Comparison of ENCODE assay signal across 21 cellular contexts in the genomic region with DNA sequence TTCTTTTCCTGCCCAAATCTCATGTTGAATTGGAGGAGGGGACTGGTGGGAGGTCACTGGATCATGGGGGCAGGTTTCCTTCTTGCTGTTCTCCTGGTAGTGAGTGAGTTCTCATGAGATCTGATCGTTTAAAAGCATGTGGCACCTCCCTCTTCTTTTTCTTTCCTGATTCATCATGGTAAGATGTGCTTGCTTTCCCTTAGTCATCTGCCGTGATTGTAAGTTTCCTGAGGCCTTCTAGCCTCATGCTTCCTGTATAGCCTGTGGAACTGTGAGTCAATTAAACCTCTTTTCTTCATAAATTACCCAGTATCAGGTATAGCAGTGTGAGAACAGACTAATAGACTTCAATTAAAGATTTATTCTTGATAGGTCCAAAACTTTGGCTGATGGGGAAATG.
"Had no signal": no experiment of that assay in that cellular context is flagged by ENCODE, and none has a peak within 500 bp of the region (broad histone marks: within the 10 kb centered on the region; RNA-seq: fewer than 3 reads in every experiment).

No MANE protein-coding gene starts in this region.

- H3K27me3 Mint-ChIP-seq: activated CD4-positive, alpha-beta memory T cell treated with anti-CD3 and anti-CD28 coated beads for 36 hours; central memory CD8-positive, alpha-beta T cell; effector memory CD8-positive, alpha-beta T cell had no signal

- H3K27ac Mint-ChIP-seq: activated CD4-positive, alpha-beta memory T cell treated with anti-CD3 and anti-CD28 coated beads for 36 hours; activated naive CD4-positive, alpha-beta T cell treated with anti-CD3 and anti-CD28 coated beads for 36 hours had no signal

- H3K9me3 Mint-ChIP-seq: central memory CD8-positive, alpha-beta T cell; effector memory CD8-positive, alpha-beta T cell had no signal

- H3K36me3 Mint-ChIP-seq: activated CD4-positive, alpha-beta memory T cell treated with anti-CD3 and anti-CD28 coated beads for 36 hours had no signal

- ATAC-seq: effector memory CD8-positive, alpha-beta T cell; left lobe of liver; lower lobe of right lung; naive thymus-derived CD4-positive, alpha-beta T cell; upper lobe of right lung had no signal

- H3K4me3 Mint-ChIP-seq: activated CD4-positive, alpha-beta memory T cell treated with anti-CD3 and anti-CD28 coated beads for 36 hours; activated naive CD4-positive, alpha-beta T cell treated with anti-CD3 and anti-CD28 coated beads for 36 hours; central memory CD8-positive, alpha-beta T cell; effector memory CD8-positive, alpha-beta T cell; naive thymus-derived CD4-positive, alpha-beta T cell had no signal

- DNase-seq: activated CD4-positive, alpha-beta memory T cell treated with anti-CD3 and anti-CD28 coated beads for 36 hours; activated CD4-positive, alpha-beta T cell treated with anti-CD3 and anti-CD28 coated beads for 4 hours; activated effector memory CD4-positive, alpha-beta T cell treated with Interleukin-2 at 50 U/mL for 16 hours; activated naive CD4-positive, alpha-beta T cell treated with anti-CD3 and anti-CD28 coated beads for 36 hours; activated T-cell treated with anti-CD3 and anti-CD28 coated beads, Interleukin-2, amount 50 U/mL, for 48 hours; brain microvascular endothelial cell; dorsolateral prefrontal cortex; effector memory CD8-positive, alpha-beta T cell; foreskin fibroblast; kidney; lower lobe of right lung; naive thymus-derived CD4-positive, alpha-beta T cell; spleen; stimulated activated CD4-positive, alpha-beta T cell treated with anti-CD3 and anti-CD28 coated beads, Interleukin-4, amount 100 ng/mL, for 1 hour; stimulated activated naive CD4-positive, alpha-beta T cell treated with Interleukin-2 at 50 U/mL for 16 hours; substantia nigra; T-helper 1 cell; thyroid gland; upper lobe of right lung had no signal
